9 cellular contexts compared by ENCODE assay signal in genomic region chr13:24605923-24606372, GRCh38.
DNase-seq lines count a peak whose midpoint lies in the region; ATAC-seq lines count a peak whose summit lies in the region.
"Had no signal": no experiment of that assay in that cellular context is flagged by ENCODE, and none has a peak within 500 bp of the region (broad histone marks: within the 10 kb centered on the region; RNA-seq: fewer than 3 reads in every experiment).

No MANE protein-coding gene starts in this region.

- ATAC-seq in HG03432 (IDR thresholded peaks at IDR 0.05; ENCODE audit: unreplicated experiment) (peak; percentile 42), GM21529 (IDR thresholded peaks at IDR 0.05; ENCODE audit: unreplicated experiment) (no peak)
- ATAC-seq in activated T-cell treated with anti-CD3 and anti-CD28 coated beads, Interleukin-2, amount 50 U/mL, for 72 hours (replicated peaks in 1 of 2), result peak; percentile 56 to 82

- H3K9me3 Mint-ChIP-seq in activated T-cell treated with anti-CD3 and anti-CD28 coated beads, Interleukin-2, amount 50 U/mL, for 72 hours, result peaks cover 0 to 4% of the 10 kb centered on the region in 2 donors

- no peak overlapping the region for H3K4me3 Mint-ChIP-seq in activated T-cell treated with anti-CD3 and anti-CD28 coated beads, Interleukin-2, amount 50 U/mL, for 72 hours

- peaks cover 7 to 22% of the 10 kb centered on the region in 2 donors for H3K36me3 Mint-ChIP-seq in activated T-cell treated with anti-CD3 and anti-CD28 coated beads, Interleukin-2, amount 50 U/mL, for 72 hours (ENCODE audit: insufficient read depth in 2 of 2)

- H3K27ac Mint-ChIP-seq in activated T-cell treated with anti-CD3 and anti-CD28 coated beads, Interleukin-2, amount 50 U/mL, for 72 hours, result peak overlapping the region; percentile 38

- H3K27me3 Mint-ChIP-seq in activated T-cell treated with anti-CD3 and anti-CD28 coated beads, Interleukin-2, amount 50 U/mL, for 72 hours (ENCODE audit: low read depth), result no peaks in the 10 kb centered on the region

- H3K4me1 Mint-ChIP-seq in activated T-cell treated with anti-CD3 and anti-CD28 coated beads, Interleukin-2, amount 50 U/mL, for 72 hours (ENCODE audit: low read depth), result peaks cover 26% of the 10 kb centered on the region

- DNase-seq in GM03348 (ENCODE audit: low spot score), result peak; percentile 75
- peak in 1 of 2 donors; percentile 16 for DNase-seq in activated T-cell treated with anti-CD3 and anti-CD28 coated beads, Interleukin-2, amount 50 U/mL, for 72 hours
- peak; percentile 42 for DNase-seq in myocyte (ENCODE audit: low read depth)
- DNase-seq in DMS79 (lab: John Stamatoyannopoulos, UW), result no peak
- no peak for DNase-seq in NCI-H510A (lab: John Stamatoyannopoulos, UW)
- no peak for DNase-seq in SHP77 (lab: John Stamatoyannopoulos, UW)
- DNase-seq: tibial artery had no signal

Comparison
In these comparisons a context has a peak if more than half of its experiments do, and no peak if none do; other contexts are left out.
1. DNase-seq: peak in GM03348 (single experiment) and myocyte (single experiment); none in DMS79 (single experiment), NCI-H510A (single experiment) and SHP77 (0 of 2).